Comparison of ENCODE assay signal across 1 cellular context in the genomic region with DNA sequence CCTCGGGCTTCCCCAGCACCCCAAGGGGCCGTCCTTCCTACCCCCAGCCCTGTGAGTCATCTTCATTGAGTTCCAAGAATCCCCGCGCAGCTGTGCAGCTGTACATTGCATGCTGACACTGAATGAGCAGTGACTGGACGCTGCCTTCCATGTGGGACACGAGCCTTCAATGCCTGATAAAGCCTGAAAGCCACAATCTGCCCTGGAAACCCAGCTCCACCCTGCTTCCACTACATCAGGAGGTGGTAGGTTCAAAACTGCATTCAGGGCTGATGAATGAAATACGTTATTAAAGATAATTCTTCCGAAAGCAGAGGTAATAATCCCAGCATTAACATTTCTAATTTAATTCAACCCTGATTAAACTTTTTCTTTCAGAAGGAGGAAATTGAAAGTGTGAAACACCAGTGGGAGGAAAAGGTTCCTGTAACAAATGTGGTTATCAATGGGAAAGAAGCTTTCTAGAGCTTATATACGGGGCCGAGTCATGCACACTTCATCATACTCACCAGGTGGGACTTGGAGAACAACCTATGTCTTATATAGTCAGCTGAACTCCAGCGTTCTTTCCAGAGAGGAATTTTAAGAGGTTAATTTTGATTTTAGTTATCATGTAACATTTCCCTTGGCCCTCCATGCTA.
TF ChIP-seq lines count a peak whose summit lies in the region.

No MANE protein-coding gene starts in this region.

TF ChIP-seq in K562, 482 proteins besides CTCF, POLR2A, EP300 and RAD21 (continued from another document and continues in another):
- TF ChIP-seq, protein P1, sequence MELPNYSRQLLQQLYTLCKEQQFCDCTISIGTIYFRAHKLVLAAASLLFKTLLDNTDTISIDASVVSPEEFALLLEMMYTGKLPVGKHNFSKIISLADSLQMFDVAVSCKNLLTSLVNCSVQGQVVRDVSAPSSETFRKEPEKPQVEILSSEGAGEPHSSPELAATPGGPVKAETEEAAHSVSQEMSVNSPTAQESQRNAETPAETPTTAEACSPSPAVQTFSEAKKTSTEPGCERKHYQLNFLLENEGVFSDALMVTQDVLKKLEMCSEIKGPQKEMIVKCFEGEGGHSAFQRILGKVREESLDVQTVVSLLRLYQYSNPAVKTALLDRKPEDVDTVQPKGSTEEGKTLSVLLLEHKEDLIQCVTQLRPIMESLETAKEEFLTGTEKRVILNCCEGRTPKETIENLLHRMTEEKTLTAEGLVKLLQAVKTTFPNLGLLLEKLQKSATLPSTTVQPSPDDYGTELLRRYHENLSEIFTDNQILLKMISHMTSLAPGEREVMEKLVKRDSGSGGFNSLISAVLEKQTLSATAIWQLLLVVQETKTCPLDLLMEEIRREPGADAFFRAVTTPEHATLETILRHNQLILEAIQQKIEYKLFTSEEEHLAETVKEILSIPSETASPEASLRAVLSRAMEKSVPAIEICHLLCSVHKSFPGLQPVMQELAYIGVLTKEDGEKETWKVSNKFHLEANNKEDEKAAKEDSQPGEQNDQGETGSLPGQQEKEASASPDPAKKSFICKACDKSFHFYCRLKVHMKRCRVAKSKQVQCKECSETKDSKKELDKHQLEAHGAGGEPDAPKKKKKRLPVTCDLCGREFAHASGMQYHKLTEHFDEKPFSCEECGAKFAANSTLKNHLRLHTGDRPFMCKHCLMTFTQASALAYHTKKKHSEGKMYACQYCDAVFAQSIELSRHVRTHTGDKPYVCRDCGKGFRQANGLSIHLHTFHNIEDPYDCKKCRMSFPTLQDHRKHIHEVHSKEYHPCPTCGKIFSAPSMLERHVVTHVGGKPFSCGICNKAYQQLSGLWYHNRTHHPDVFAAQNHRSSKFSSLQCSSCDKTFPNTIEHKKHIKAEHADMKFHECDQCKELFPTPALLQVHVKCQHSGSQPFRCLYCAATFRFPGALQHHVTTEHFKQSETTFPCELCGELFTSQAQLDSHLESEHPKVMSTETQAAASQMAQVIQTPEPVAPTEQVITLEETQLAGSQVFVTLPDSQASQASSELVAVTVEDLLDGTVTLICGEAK (IDR thresholded peaks at IDR 0.05) = peak; percentile 51; the same call in 1 of the 2 replicates
- TF ChIP-seq, protein P1 (CRISPR knock-in tag; IDR thresholded peaks at IDR 0.05) = no peak
- TF ChIP-seq NFIC (IDR thresholded peaks at IDR 0.05) = peak; percentile 86
- TF ChIP-seq HIVEP1 (CRISPR knock-in tag; IDR thresholded peaks at IDR 0.05) = 0 out of 2 replicates have a peak, but pooled peaks have one; percentile 62
- peak; percentile 98 for TF ChIP-seq ATF3 (IDR thresholded peaks at IDR 0.05)
- TF ChIP-seq ATF3 (CRISPR knock-in tag; conservative IDR thresholded peaks at IDR 0.05) = peak; percentile 94
- TF ChIP-seq CCNT2 (IDR thresholded peaks at IDR 0.05; ENCODE audit: borderline replicate concordance, extremely low read depth, insufficient read length, low read depth, low read length) = peak; percentile 49
- no peak for TF ChIP-seq BCL6 (CRISPR knock-in tag; IDR thresholded peaks at IDR 0.05)
- TF ChIP-seq POLR3A (IDR thresholded peaks at IDR 0.05; ENCODE audit: borderline replicate concordance, extremely low read depth, insufficient read depth, insufficient read length) = peak; percentile 75
- TF ChIP-seq DPF2 (IDR thresholded peaks at IDR 0.05) = peak; percentile 96
- no peak for TF ChIP-seq SUPT5H (IDR thresholded peaks at IDR 0.05)
- TF ChIP-seq PHF21A (IDR thresholded peaks at IDR 0.05; ENCODE audit: borderline replicate concordance, low read depth) = no peak
- peak; percentile 97 for TF ChIP-seq SMARCA4 (IDR thresholded peaks at IDR 0.05)
- TF ChIP-seq, protein P2, sequence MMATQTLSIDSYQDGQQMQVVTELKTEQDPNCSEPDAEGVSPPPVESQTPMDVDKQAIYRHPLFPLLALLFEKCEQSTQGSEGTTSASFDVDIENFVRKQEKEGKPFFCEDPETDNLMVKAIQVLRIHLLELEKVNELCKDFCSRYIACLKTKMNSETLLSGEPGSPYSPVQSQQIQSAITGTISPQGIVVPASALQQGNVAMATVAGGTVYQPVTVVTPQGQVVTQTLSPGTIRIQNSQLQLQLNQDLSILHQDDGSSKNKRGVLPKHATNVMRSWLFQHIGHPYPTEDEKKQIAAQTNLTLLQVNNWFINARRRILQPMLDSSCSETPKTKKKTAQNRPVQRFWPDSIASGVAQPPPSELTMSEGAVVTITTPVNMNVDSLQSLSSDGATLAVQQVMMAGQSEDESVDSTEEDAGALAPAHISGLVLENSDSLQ (IDR thresholded peaks at IDR 0.05) = peak; percentile 70
- TF ChIP-seq, protein P3, sequence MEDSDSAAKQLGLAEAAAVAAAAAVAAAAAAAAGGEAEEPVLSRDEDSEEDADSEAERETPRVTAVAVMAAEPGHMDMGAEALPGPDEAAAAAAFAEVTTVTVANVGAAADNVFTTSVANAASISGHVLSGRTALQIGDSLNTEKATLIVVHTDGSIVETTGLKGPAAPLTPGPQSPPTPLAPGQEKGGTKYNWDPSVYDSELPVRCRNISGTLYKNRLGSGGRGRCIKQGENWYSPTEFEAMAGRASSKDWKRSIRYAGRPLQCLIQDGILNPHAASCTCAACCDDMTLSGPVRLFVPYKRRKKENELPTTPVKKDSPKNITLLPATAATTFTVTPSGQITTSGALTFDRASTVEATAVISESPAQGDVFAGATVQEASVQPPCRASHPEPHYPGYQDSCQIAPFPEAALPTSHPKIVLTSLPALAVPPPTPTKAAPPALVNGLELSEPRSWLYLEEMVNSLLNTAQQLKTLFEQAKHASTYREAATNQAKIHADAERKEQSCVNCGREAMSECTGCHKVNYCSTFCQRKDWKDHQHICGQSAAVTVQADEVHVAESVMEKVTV (CRISPR knock-in tag; IDR thresholded peaks at IDR 0.05) = peak; percentile 16; the same call in 1 of the 2 replicates
- TF ChIP-seq NFIX (CRISPR knock-in tag; IDR thresholded peaks at IDR 0.05; ENCODE audit: low read depth) = no peak
- TF ChIP-seq RNF2 (IDR thresholded peaks at IDR 0.05) = peak; percentile 74; the same call in 1 of the 2 replicates
- TF ChIP-seq, protein P4, sequence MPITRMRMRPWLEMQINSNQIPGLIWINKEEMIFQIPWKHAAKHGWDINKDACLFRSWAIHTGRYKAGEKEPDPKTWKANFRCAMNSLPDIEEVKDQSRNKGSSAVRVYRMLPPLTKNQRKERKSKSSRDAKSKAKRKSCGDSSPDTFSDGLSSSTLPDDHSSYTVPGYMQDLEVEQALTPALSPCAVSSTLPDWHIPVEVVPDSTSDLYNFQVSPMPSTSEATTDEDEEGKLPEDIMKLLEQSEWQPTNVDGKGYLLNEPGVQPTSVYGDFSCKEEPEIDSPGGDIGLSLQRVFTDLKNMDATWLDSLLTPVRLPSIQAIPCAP (CRISPR knock-in tag; IDR thresholded peaks at IDR 0.05; ENCODE audit: borderline replicate concordance) = no peak
- no peak for TF ChIP-seq FUS (optimal IDR thresholded peaks at IDR 0.05; ENCODE audit: low read depth, low read length)
- peak; percentile 69; the same call in 1 of the 2 replicates for TF ChIP-seq ZBTB7A (IDR thresholded peaks at IDR 0.05; ENCODE audit: borderline replicate concordance, control insufficient read depth, low read depth, low read length)
- TF ChIP-seq KLF13 (tag; IDR thresholded peaks at IDR 0.05; ENCODE audit: borderline replicate concordance, low read depth) = no peak
- no peak for TF ChIP-seq ZHX1 (conservative IDR thresholded peaks at IDR 0.05; ENCODE audit: low read length)
- no peak for TF ChIP-seq RBFOX2 (IDR thresholded peaks at IDR 0.05; ENCODE audit: low read depth, low read length)
- no peak; the same call in 1 of the 2 replicates for TF ChIP-seq GATAD2B (IDR thresholded peaks at IDR 0.05; ENCODE audit: borderline replicate concordance)
- TF ChIP-seq BACH1 (tag; IDR thresholded peaks at IDR 0.05) = peak; percentile 52; the same call in 1 of the 2 replicates
- TF ChIP-seq CHD4 (IDR thresholded peaks at IDR 0.05; ENCODE audit: insufficient read depth, insufficient replicate concordance, low read depth, low read length, poor library complexity, severe bottlenecking) = no peak
- TF ChIP-seq JUNB (CRISPR knock-in tag; conservative IDR thresholded peaks at IDR 0.05) = peak; percentile 57; the same call in 1 of the 2 replicates
- TF ChIP-seq ZBED1 (IDR thresholded peaks at IDR 0.05) = peak; percentile 78
- no peak for TF ChIP-seq GTF2E2 (tag; IDR thresholded peaks at IDR 0.05)
- no peak for TF ChIP-seq FOXO4 (CRISPR knock-in tag; IDR thresholded peaks at IDR 0.05)
- TF ChIP-seq PHF8 (IDR thresholded peaks at IDR 0.05; ENCODE audit: borderline replicate concordance, low read length) = no peak
- no peak for TF ChIP-seq ZNF551 (CRISPR knock-in tag; IDR thresholded peaks at IDR 0.05)
- no peak for TF ChIP-seq SIX5 (IDR thresholded peaks at IDR 0.05; ENCODE audit: borderline replicate concordance in 1 of 2, insufficient read depth in 1 of 2, low read depth in 1 of 2, low read length in 2 of 2)
- peak; percentile 83 for TF ChIP-seq SOX6 (IDR thresholded peaks at IDR 0.05)
